ENCODE assay signal across 12 cellular contexts in genomic region chr10:127302343-127302742, GRCh38.
DNase-seq lines count a peak whose midpoint lies in the region; ATAC-seq and TF ChIP-seq lines count a peak whose summit lies in the region.
"Had no signal": no experiment of that assay in that cellular context is flagged by ENCODE, and none has a peak within 500 bp of the region (broad histone marks: within the 10 kb centered on the region; RNA-seq: fewer than 3 reads in every experiment).

No MANE protein-coding gene starts in this region.

- no peak overlapping the region for H3K4ac ChIP-seq in H9 (ENCODE audit: low read depth, low read length)

- peaks cover 8 to 13% of the 10 kb centered on the region in 2 experiments for H3K4me1 Mint-ChIP-seq in H9
- H3K4me1 Mint-ChIP-seq: CD14-positive monocyte had no signal

- H3K18ac ChIP-seq in H9 (ENCODE audit: insufficient read length, low read depth, low read length): peak overlapping the region; percentile 14

- no CpG with 5 or more reads among the region's 3 CpGs for WGBS in H9 (ENCODE audit: extremely low coverage, insufficient read length, low lambda C conversion rate)
- 87 to 96% (median 92%) methylated on average over 3 of the region's 3 CpGs for WGBS in ovary, 3 donors

- H3K27me3 Mint-ChIP-seq in H9 (ENCODE audit: low read depth): no peaks in the 10 kb centered on the region

- no peak overlapping the region for H2BK120ac ChIP-seq in H9 (ENCODE audit: low read depth, low read length, poor library complexity, severe bottlenecking)

- DNase-seq in NCI-H345 (lab: John Stamatoyannopoulos, UW) (peak; percentile 50), NCI-H345 treated with DMSO at 0.1 percent for 48 hours (lab: John Stamatoyannopoulos, UW; ENCODE audit: unreplicated experiment) (no peak), H9 (no peak), RWPE1 (ENCODE audit: low spot score) (no peak), foreskin melanocyte (peak; percentile 11), ovary (no peak)
- DNase-seq: Caco-2; CD8-positive, alpha-beta T cell had no signal

- H3T11ph ChIP-seq in H9 (ENCODE audit: low read length): no peak overlapping the region

- no peak overlapping the region for H4K91ac ChIP-seq in H9 (ENCODE audit: insufficient read length, low read depth, low read length)

- intact Hi-C loops in ovary (cut with DNase I): no loop called here

- H2BK15ac ChIP-seq in H9 (ENCODE audit: low read depth, low read length): no peak overlapping the region

- H2AFZ ChIP-seq in H9 (ENCODE audit: low read length): no peak overlapping the region
- H2AFZ ChIP-seq: GM23338 had no signal

- no peak overlapping the region for H3K14ac ChIP-seq in H9 (ENCODE audit: insufficient read depth, low read length)

- H3K23me2 ChIP-seq in H9 (ENCODE audit: insufficient read length, low read depth, low read length, poor library complexity, severe bottlenecking): no peaks in the 10 kb centered on the region

- POLR2A ChIA-PET in RWPE1 (lab: Yijun Ruan, JAX; ENCODE audit: low non-redundant PET): interaction anchor here (0.7 kb wide), 1 partner anchor 431 kb away, joined by 3 read pairs; no protein-coding TSS in a partner anchor

- no peak overlapping the region for H4K5ac ChIP-seq in H9 (ENCODE audit: insufficient read length, low read depth, low read length)

- no peaks in the 10 kb centered on the region for H3K36me3 ChIP-seq in ovary
- H3K36me3 ChIP-seq: HAP-1 had no signal

- H3K4me2 ChIP-seq in H9 (ENCODE audit: insufficient read depth, insufficient read length, low read length): no peak overlapping the region
- H3K4me2 ChIP-seq: GM23338 had no signal

- TF ChIP-seq EP300 in ovary (IDR thresholded peaks at IDR 0.05): no peak

- H3K79me2 ChIP-seq in H9 (ENCODE audit: insufficient read depth, low read length): no peaks in the 10 kb centered on the region

- H3K36me3 Mint-ChIP-seq in H9 (ENCODE audit: insufficient read depth in 1 of 3, low read depth in 3 of 3): no peaks in the 10 kb centered on the region; a peak in 1 of 7 replicates
- H3K36me3 Mint-ChIP-seq: CD14-positive monocyte; CD8-positive, alpha-beta T cell had no signal

- peaks cover 2% of the 10 kb centered on the region; the same call in 1 of the 2 replicates for H3K4me1 ChIP-seq in H9 (ENCODE audit: insufficient read depth, low read length)
- no peaks in the 10 kb centered on the region for H3K4me1 ChIP-seq in ovary (ENCODE audit: insufficient read depth)
- H3K4me1 ChIP-seq: Caco-2, HAP-1 had no signal

- no peaks in the 10 kb centered on the region for H3K79me1 ChIP-seq in H9 (ENCODE audit: insufficient read depth, low read depth, low read length, poor library complexity, severe bottlenecking)

- H3K56ac ChIP-seq in H9 (ENCODE audit: insufficient read length, low read depth, low read length): no peak overlapping the region

- H3K9me3 ChIP-seq in H9 (ENCODE audit: control insufficient read depth, low read depth, low read length) (no peaks in the 10 kb centered on the region), ovary (no peaks in the 10 kb centered on the region)
- H3K9me3 ChIP-seq: Caco-2, HAP-1 had no signal

- no peak for TF ChIP-seq CTCF in H9 (conservative IDR thresholded peaks at IDR 0.05)
- TF ChIP-seq CTCF in RWPE1 (conservative IDR thresholded peaks at IDR 0.05; ENCODE audit: low read depth): no peak
- TF ChIP-seq CTCF in ovary (IDR thresholded peaks at IDR 0.05): no peak

- no peak for ATAC-seq in GM18868 (IDR thresholded peaks at IDR 0.05; ENCODE audit: unreplicated experiment)
- ATAC-seq: CD8-positive, alpha-beta T cell had no signal

- H2BK20ac ChIP-seq in H9 (ENCODE audit: low read depth, low read length, poor library complexity, severe bottlenecking): no peak overlapping the region

- H3K27ac Mint-ChIP-seq in H9: peak overlapping the region in 2 of 3 experiments; percentile 54 to 89; a peak in 2 of 7 replicates
- H3K27ac Mint-ChIP-seq: CD14-positive monocyte; CD8-positive, alpha-beta T cell; GM23338 had no signal

- no peak overlapping the region for H3K4me3 ChIP-seq in ovary
- H3K4me3 ChIP-seq: GM23338, HAP-1 had no signal

- H3K27ac ChIP-seq in H9 (ENCODE audit: insufficient read length, low read depth, low read length): no peak overlapping the region
- peak overlapping the region; percentile 32 for H3K27ac ChIP-seq in RWPE1
- no peak overlapping the region for H3K27ac ChIP-seq in ovary

- H3K27me3 ChIP-seq in H9 (ENCODE audit: insufficient read depth, low read length) (no peaks in the 10 kb centered on the region), ovary (no peaks in the 10 kb centered on the region)

- no peak overlapping the region for H2BK5ac ChIP-seq in H9 (ENCODE audit: insufficient read length, low read length)

- no peaks in the 10 kb centered on the region for H4K20me1 ChIP-seq in H9 (ENCODE audit: control insufficient read depth, insufficient read depth, insufficient read length)

- H3K23ac ChIP-seq in H9 (ENCODE audit: insufficient read length, low read depth, low read length): no peak overlapping the region

- H3K9me3 Mint-ChIP-seq in H9: no peaks in the 10 kb centered on the region
- H3K9me3 Mint-ChIP-seq: CD8-positive, alpha-beta T cell; GM23338 had no signal

- no peak overlapping the region for H2BK12ac ChIP-seq in H9 (ENCODE audit: insufficient read length, low read depth, low read length)

- no peak overlapping the region for H3K4me3 Mint-ChIP-seq in H9
- H3K4me3 Mint-ChIP-seq: CD14-positive monocyte; CD8-positive, alpha-beta T cell; GM23338 had no signal

- no peak overlapping the region for H3K9ac ChIP-seq in H9 (ENCODE audit: extremely low read depth, insufficient read length, low read length)

- no peak for TF ChIP-seq POLR2A in ovary (IDR thresholded peaks at IDR 0.05)

- H4K8ac ChIP-seq in H9 (replicated peaks; ENCODE audit: insufficient read length, low read depth, low read length): no peak overlapping the region

- H2AK5ac ChIP-seq in H9 (ENCODE audit: insufficient read length, low read length): no peak overlapping the region

- CTCF ChIA-PET in RWPE1 (lab: Yijun Ruan, JAX): interaction anchor here (0.6 to 0.8 kb wide), 3 partner anchors 9 to 805 kb away, joined by 3 to 4 read pairs (median 3); no protein-coding TSS in a partner anchor

Comparison
In these comparisons a context has a peak if more than half of its experiments do, and no peak if none do; other contexts are left out.
1. DNase-seq: peak in NCI-H345 (single experiment) and foreskin melanocyte (single experiment); none in NCI-H345 treated with DMSO at 0.1 percent for 48 hours (single experiment), H9 (single experiment), RWPE1 (single experiment) and ovary (0 of 5).